8 cellular contexts compared by ENCODE assay signal in genomic region chr11:68471360-68472340, GRCh38. TPM values are rescaled to one million over a fixed set of nuclear protein-coding genes. Genes with fewer than 3 reads are reported as not detected.
DNase-seq lines count a peak whose midpoint lies in the region; ATAC-seq and TF ChIP-seq lines count a peak whose summit lies in the region.

No MANE protein-coding gene starts in this region.

- peaks cover 35% of the 10 kb centered on the region for H3K4me1 ChIP-seq in GM23248 (ENCODE audit: insufficient read depth)

- H3K9ac ChIP-seq in GM23248, result no peak overlapping the region

- no peaks in the 10 kb centered on the region for H3K9me3 ChIP-seq in GM23248 (ENCODE audit: low read depth)

- peak overlapping the region; percentile 68 for H3K27ac ChIP-seq in GM23248

- H3K79me2 ChIP-seq in GM23248 (ENCODE audit: insufficient read depth), result peaks cover 97% of the 10 kb centered on the region

- no peaks in the 10 kb centered on the region for H3K27me3 ChIP-seq in GM23248 (replicated peaks; ENCODE audit: insufficient read depth)

- H3K27ac Mint-ChIP-seq in chondrocyte (ENCODE audit: unreplicated experiment), result peak overlapping the region; percentile 92

- 81 to 86% methylated on average over 17 of the region's 17 CpGs for WGBS in GM23248 (ENCODE audit: low coverage in 1 of 2, low lambda C conversion rate in 2 of 2, missing lambda C conversion rate in 2 of 2), 2 experiments

- H2AFZ ChIP-seq in GM23248, result no peak overlapping the region

- no peak overlapping the region for H3K4me3 Mint-ChIP-seq in chondrocyte (ENCODE audit: unreplicated experiment)

- no peaks in the 10 kb centered on the region for H3K27me3 Mint-ChIP-seq in chondrocyte (ENCODE audit: low read depth)

- TF ChIP-seq CTCF in chondrocyte (IDR thresholded peaks at IDR 0.05), result no peak

- H4K20me1 ChIP-seq in GM23248 (ENCODE audit: insufficient read depth), result peaks cover 57% of the 10 kb centered on the region

- in situ Hi-C loops in GM23248 (cut with MboI), result no loop called here

- no peaks in the 10 kb centered on the region for H3K9me2 ChIP-seq in GM23248 (ENCODE audit: insufficient read depth)

- peaks cover 27% of the 10 kb centered on the region for H3F3A ChIP-seq in GM23248 (ENCODE audit: insufficient read depth)

- peak overlapping the region; percentile 4; the same call in 1 of the 2 replicates for H3K4me3 ChIP-seq in GM23248

- H3K9me3 Mint-ChIP-seq in chondrocyte (ENCODE audit: low read depth), result no peaks in the 10 kb centered on the region

- H3K4me1 Mint-ChIP-seq in chondrocyte (ENCODE audit: low read depth), result peaks cover 67% of the 10 kb centered on the region

- H3K36me3 ChIP-seq in GM23248 (ENCODE audit: low read depth), result no peaks in the 10 kb centered on the region

- no peaks in the 10 kb centered on the region for H3K36me3 Mint-ChIP-seq in chondrocyte (ENCODE audit: low read depth)

- ATAC-seq in HG03439 (IDR thresholded peaks at IDR 0.05; ENCODE audit: unreplicated experiment), result no peak

- H3K4me2 ChIP-seq in GM23248 (ENCODE audit: unreplicated experiment), result peak overlapping the region; percentile 53

- peak; percentile 56 for DNase-seq in GM23248
- DNase-seq in T-helper 2 cell, result peak in 4 of 5 experiments; percentile 13 to 82 (median 54)
- DNase-seq in chondrocyte (ENCODE audit: low spot score), result no peak
- peak; percentile 38 to 51 for DNase-seq in stimulated activated CD4-positive, alpha-beta T cell treated with anti-CD3 and anti-CD28 coated beads, Interleukin-15, amount 100 ng/mL, for 48 hours (ENCODE audit: low read depth in 2 of 2)
- DNase-seq in HT-29 (ENCODE audit: low spot score), result no peak
- no peak for DNase-seq in HuH-7.5 (ENCODE audit: low spot score)
- no peak for DNase-seq in NCI-H187 treated with DMSO at 0.1 percent for 48 hours (lab: John Stamatoyannopoulos, UW)

RNA-seq across cellular contexts. Expression of gene PPP6R3, which starts 11.1 kb away (rescaled TPM):
- 71.2 and 96.0 TPM in 2 replicates for total RNA-seq in GM23248 (2014; rRNA removed; shearing (Covaris generic))
- polyA plus RNA-seq in GM23248 (2016; fragmentation: Nextera tagmentation; extraction: Ambion mirVana), result 47.5 and 47.9 TPM in 2 replicates
- total RNA-seq in chondrocyte, result 73.4 to 76.1 TPM (median 75.1 TPM) in 3 replicates
- total RNA-seq in HT-29 (2014; rRNA removed; shearing (Covaris generic)), result 198 and 215 TPM in 2 replicates

Comparison
In these comparisons a context has a peak if more than half of its experiments do, and no peak if none do; other contexts are left out.
1. DNase-seq: peak in GM23248 (single experiment), T-helper 2 cell (4 of 5) and stimulated activated CD4-positive, alpha-beta T cell treated with anti-CD3 and anti-CD28 coated beads, Interleukin-15, amount 100 ng/mL, for 48 hours (2 of 2); none in chondrocyte (single experiment), HT-29 (single experiment), HuH-7.5 (single experiment) and NCI-H187 treated with DMSO at 0.1 percent for 48 hours (single experiment).